23 cellular contexts compared by ENCODE assay signal in the genomic region with DNA sequence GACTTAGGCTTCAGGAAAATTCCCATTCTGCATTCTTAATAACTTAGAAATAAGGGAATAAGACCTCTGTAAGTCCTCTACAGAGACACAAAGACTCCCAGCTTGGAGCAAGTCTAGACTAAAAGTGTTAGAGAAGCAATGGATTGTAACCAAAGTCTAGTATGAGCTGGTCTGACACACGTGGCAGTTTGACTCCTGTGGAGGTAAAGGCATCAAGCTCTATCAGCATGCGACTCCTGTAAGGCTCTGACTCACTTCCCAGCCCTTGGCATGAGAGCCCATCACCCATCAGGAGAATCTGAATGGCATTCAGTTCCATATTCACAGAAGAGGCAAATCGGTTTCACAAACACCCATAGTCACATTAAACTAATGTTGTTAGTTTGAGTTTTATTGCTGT. TPM values are rescaled to one million over a fixed set of nuclear protein-coding genes. Genes with fewer than 3 reads are reported as not detected.
DNase-seq lines count a peak whose midpoint lies in the region; ATAC-seq and TF ChIP-seq lines count a peak whose summit lies in the region.
"Had no signal": no experiment of that assay in that cellular context is flagged by ENCODE, and none has a peak within 500 bp of the region (broad histone marks: within the 10 kb centered on the region; RNA-seq: fewer than 3 reads in every experiment).

No MANE protein-coding gene starts in this region.

- H3K27ac ChIP-seq in HEK293 (ENCODE audit: extremely low read depth, low read depth, low read length) (no peak overlapping the region), RWPE2 (ENCODE audit: poor library complexity, severe bottlenecking) (no peak overlapping the region), neural progenitor cell (no peak overlapping the region)
- H3K27ac ChIP-seq: esophagus squamous epithelium, KMS-11, right lobe of liver had no signal

- no peaks in the 10 kb centered on the region for H3K9me3 ChIP-seq in HEK293 (ENCODE audit: control insufficient read depth, insufficient read depth, low read depth, low read length)
- no peaks in the 10 kb centered on the region for H3K9me3 ChIP-seq in RWPE2 (ENCODE audit: severe bottlenecking)
- no peaks in the 10 kb centered on the region for H3K9me3 ChIP-seq in neural progenitor cell (ENCODE audit: low read depth)
- H3K9me3 ChIP-seq: esophagus squamous epithelium, right lobe of liver had no signal

- H4K20me1 ChIP-seq in neural progenitor cell (ENCODE audit: low read depth): no peaks in the 10 kb centered on the region

- no peaks in the 10 kb centered on the region for H3K9me3 Mint-ChIP-seq in neural progenitor cell
- H3K9me3 Mint-ChIP-seq: activated naive CD4-positive, alpha-beta T cell treated with anti-CD3 and anti-CD28 coated beads, Interleukin-2, amount 50 U/mL, for 24 hours had no signal

- H3K36me3 Mint-ChIP-seq in neural progenitor cell: no peaks in the 10 kb centered on the region
- H3K36me3 Mint-ChIP-seq: activated naive CD4-positive, alpha-beta T cell treated with anti-CD3 and anti-CD28 coated beads, Interleukin-2, amount 50 U/mL, for 24 hours; naive B cell had no signal

- no peak overlapping the region for H3K27ac Mint-ChIP-seq in neural progenitor cell
- H3K27ac Mint-ChIP-seq: activated naive CD4-positive, alpha-beta T cell treated with anti-CD3 and anti-CD28 coated beads, Interleukin-2, amount 50 U/mL, for 24 hours; activated T-cell treated with anti-CD3 and anti-CD28 coated beads, Interleukin-2, amount 50 U/mL, for 72 hours had no signal

- H3K9ac ChIP-seq in neural progenitor cell: no peak overlapping the region
- H3K9ac ChIP-seq: KMS-11 had no signal

- CTCF ChIA-PET in HEK293 (lab: Yijun Ruan, JAX): interaction anchor here (0.6 kb wide), 1 partner anchor 187 kb away, joined by 4 read pairs; no protein-coding TSS in a partner anchor

- DNase-seq in RWPE2 (ENCODE audit: low spot score) (no peak), epithelial cell of proximal tubule (ENCODE audit: low read depth) (peak; percentile 53), renal cortical epithelial cell (ENCODE audit: low read depth) (peak; percentile 86), neural progenitor cell (ENCODE audit: low spot score) (no peak), NCI-H2029 treated with DMSO at 0.1 percent for 48 hours (lab: John Stamatoyannopoulos, UW) (no peak), NCI-H2196 treated with DMSO at 0.1 percent for 48 hours (lab: John Stamatoyannopoulos, UW; ENCODE audit: unreplicated experiment) (no peak)
- DNase-seq: activated T-cell treated with anti-CD3 and anti-CD28 coated beads, Interleukin-2, amount 50 U/mL, for 72 hours; anterior cingulate cortex; cerebellar nuclear complex; effector CD8-positive, alpha-beta T cell; esophagus squamous epithelium; mesenchymal stem cell; naive B cell; NCI-H1092; NCI-H2029; OCI-M1; right lobe of liver; substantia nigra had no signal

- H3K4me1 Mint-ChIP-seq in neural progenitor cell: peaks cover 20% of the 10 kb centered on the region

- TF ChIP-seq CTCF in HEK293 (tag by site-specific recombination; IDR thresholded peaks at IDR 0.05) (no peak), RWPE2 (IDR thresholded peaks at IDR 0.05; ENCODE audit: poor library complexity, severe bottlenecking) (no peak), epithelial cell of proximal tubule (conservative IDR thresholded peaks at IDR 0.05; ENCODE audit: low read depth, low read length) (no peak), neural progenitor cell (IDR thresholded peaks at IDR 0.05) (no peak)

- peaks cover 21% of the 10 kb centered on the region for H3K27me3 ChIP-seq in RWPE2 (ENCODE audit: insufficient read depth, poor library complexity, severe bottlenecking)
- peaks cover 11% of the 10 kb centered on the region for H3K27me3 ChIP-seq in neural progenitor cell
- H3K27me3 ChIP-seq: right lobe of liver had no signal

- H3K4me2 ChIP-seq in neural progenitor cell: no peak overlapping the region
- H3K4me2 ChIP-seq: KMS-11 had no signal

- H2AFZ ChIP-seq in neural progenitor cell (replicated peaks): no peak overlapping the region

- POLR2A ChIA-PET in HEK293 (lab: Yijun Ruan, JAX): no interaction called here

- H3K79me2 ChIP-seq in neural progenitor cell (ENCODE audit: low read depth): no peaks in the 10 kb centered on the region

- peaks cover 21% of the 10 kb centered on the region for H3F3A ChIP-seq in neural progenitor cell (ENCODE audit: low read depth)

- peak; percentile 55; the same call in 1 of the 3 replicates for ATAC-seq in RWPE2 (ENCODE audit: low read depth)
- ATAC-seq: activated T-cell treated with anti-CD3 and anti-CD28 coated beads, Interleukin-2, amount 50 U/mL, for 72 hours; right lobe of liver had no signal

- peaks cover 8% of the 10 kb centered on the region for H3K27me3 Mint-ChIP-seq in neural progenitor cell (ENCODE audit: insufficient read depth, low read depth)

- H3K4me3 ChIP-seq in HEK293 (ENCODE audit: low read depth, low read length): no peak overlapping the region
- H3K4me3 ChIP-seq in RWPE2 (ENCODE audit: severe bottlenecking): no peak overlapping the region
- no peak overlapping the region for H3K4me3 ChIP-seq in epithelial cell of proximal tubule (ENCODE audit: low read depth, low read length)
- no peak overlapping the region for H3K4me3 ChIP-seq in neural progenitor cell
- H3K4me3 ChIP-seq: esophagus squamous epithelium, right lobe of liver had no signal

- no peak overlapping the region for H3K4me3 Mint-ChIP-seq in neural progenitor cell
- H3K4me3 Mint-ChIP-seq: activated naive CD4-positive, alpha-beta T cell treated with anti-CD3 and anti-CD28 coated beads, Interleukin-2, amount 50 U/mL, for 24 hours; activated T-cell treated with anti-CD3 and anti-CD28 coated beads, Interleukin-2, amount 50 U/mL, for 72 hours; naive B cell had no signal

- H3K4me1 ChIP-seq in HEK293 (ENCODE audit: control insufficient read depth, insufficient read depth, low read length): no peaks in the 10 kb centered on the region; the same call in 1 of the 2 replicates
- no peaks in the 10 kb centered on the region for H3K4me1 ChIP-seq in RWPE2 (ENCODE audit: insufficient read depth, poor library complexity, severe bottlenecking)
- H3K4me1 ChIP-seq in neural progenitor cell: peaks cover 19% of the 10 kb centered on the region

- H3K36me3 ChIP-seq in HEK293 (ENCODE audit: control insufficient read depth in 2 of 2, insufficient read depth in 1 of 2, low read length in 2 of 2): no peaks in the 10 kb centered on the region
- no peaks in the 10 kb centered on the region for H3K36me3 ChIP-seq in RWPE2 (ENCODE audit: low read depth)
- H3K36me3 ChIP-seq in neural progenitor cell: no peaks in the 10 kb centered on the region
- H3K36me3 ChIP-seq: esophagus squamous epithelium, right lobe of liver had no signal

TF ChIP-seq in HEK293, 187 proteins besides CTCF, POLR2A, EP300 and RAD21:
- 0 out of 2 replicates have a peak, but pooled peaks have one; percentile 28 for TF ChIP-seq GLIS1 (tag by site-specific recombination; IDR thresholded peaks at IDR 0.05)
- no peak for TF ChIP-seq OVOL3 (tag by site-specific recombination; IDR thresholded peaks at IDR 0.05)
TF ChIP-seq in HEK293: peak in this region for 1.

RNA-seq across cellular contexts. Expression of a gene that starts 4.4 kb away (rescaled TPM):
- total RNA-seq in epithelial cell of proximal tubule (0.29 and 0.40 TPM in 2 replicates), renal cortical epithelial cell (0.35 TPM in 2 replicates), neural progenitor cell (ENCODE audit: low replicate concordance) (0.92 and 1.2 TPM in 2 replicates)

RNA-seq across cellular contexts. Expression of a gene that starts 14.1 kb away (rescaled TPM):
- total RNA-seq in epithelial cell of proximal tubule (not detected in 2 replicates), renal cortical epithelial cell (not detected in 2 replicates), neural progenitor cell (ENCODE audit: low replicate concordance) (not detected in 2 replicates)
- total RNA-seq: activated CD8-positive, alpha-beta memory T cell treated with anti-CD3 and anti-CD28 coated beads for 36 hours; esophagus squamous epithelium; osteocyte; right lobe of liver had no signal

Comparison
In these comparisons a context has a peak if more than half of its experiments do, and no peak if none do; other contexts are left out.
1. DNase-seq: peak in epithelial cell of proximal tubule (single experiment) and renal cortical epithelial cell (single experiment); none in RWPE2 (single experiment), neural progenitor cell (single experiment), NCI-H2029 treated with DMSO at 0.1 percent for 48 hours (single experiment) and NCI-H2196 treated with DMSO at 0.1 percent for 48 hours (single experiment).